In the genomic region with DNA sequence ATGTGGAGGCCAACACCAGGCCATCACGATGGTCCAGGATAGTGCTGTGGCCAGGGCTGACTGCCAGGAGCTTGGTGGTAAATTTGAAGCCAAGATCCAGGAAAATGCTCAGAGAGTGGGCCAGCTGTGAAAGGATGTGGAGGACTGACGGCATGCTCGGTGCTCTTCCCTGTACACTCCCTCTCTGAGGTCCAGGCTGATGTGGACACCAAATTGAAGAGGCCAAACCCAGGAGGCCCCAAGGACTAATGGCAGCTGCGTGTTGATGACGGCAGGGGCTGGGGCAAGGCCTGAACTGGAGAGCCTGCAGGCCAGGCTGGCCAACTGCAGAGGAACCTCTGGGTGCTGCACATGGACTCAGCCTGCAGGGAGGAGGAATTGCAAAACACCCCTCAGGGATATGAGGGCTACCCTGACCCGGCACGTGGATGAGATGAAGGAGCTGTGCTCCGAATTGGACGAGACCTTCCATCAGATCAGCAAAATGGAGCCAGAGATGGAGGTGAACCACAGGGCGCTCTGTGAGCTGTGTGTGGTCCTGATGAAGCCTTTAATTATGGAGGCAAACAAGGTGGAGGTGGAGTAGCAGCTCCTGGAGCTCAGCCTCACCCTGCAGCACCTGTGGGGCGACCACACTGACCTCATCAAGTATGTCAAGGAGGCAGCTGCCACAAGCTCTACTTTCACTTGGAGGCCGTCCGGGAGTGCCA, we compare ENCODE assay signal across 1 cellular context.
TF ChIP-seq lines count a peak whose summit lies in the region.

No MANE protein-coding gene starts in this region.

TF ChIP-seq in H1, 55 proteins besides CTCF, POLR2A, EP300 and RAD21:
- TF ChIP-seq CBX5 (IDR thresholded peaks at IDR 0.05; ENCODE audit: low read depth, low read length) (no peak), YY1 (IDR thresholded peaks at IDR 0.05; ENCODE audit: low read depth, low read length) (no peak), SP2 (IDR thresholded peaks at IDR 0.05; ENCODE audit: low read length) (no peak), RXRA (IDR thresholded peaks at IDR 0.05; ENCODE audit: insufficient read depth, low read depth, low read length) (no peak), SAP30 (IDR thresholded peaks at IDR 0.05; ENCODE audit: insufficient read depth, insufficient replicate concordance, low read length) (no peak), TBP (IDR thresholded peaks at IDR 0.05; ENCODE audit: low read depth, low read length) (no peak), SRF (IDR thresholded peaks at IDR 0.05; ENCODE audit: low read depth, low read length) (no peak), BACH1 (IDR thresholded peaks at IDR 0.05; ENCODE audit: low read length) (no peak), ASH2L (IDR thresholded peaks at IDR 0.05; ENCODE audit: low read length) (no peak), KDM4A (IDR thresholded peaks at IDR 0.05; ENCODE audit: low read depth, low read length, severe bottlenecking) (no peak), MAFK (IDR thresholded peaks at IDR 0.05; ENCODE audit: low read depth, low read length) (no peak), PHF8 (conservative IDR thresholded peaks at IDR 0.05; ENCODE audit: low read depth, low read length) (no peak)
